ENCODE assay signal across 26 cellular contexts in genomic region chr5:44645502-44645901, GRCh38.
"Had no signal": no experiment of that assay in that cellular context is flagged by ENCODE, and none has a peak within 500 bp of the region (broad histone marks: within the 10 kb centered on the region; RNA-seq: fewer than 3 reads in every experiment).

No MANE protein-coding gene starts in this region.

- H3K9me3 Mint-ChIP-seq: activated B cell treated with CpG ODN at 0.5 μM for 24 hours; activated naive CD4-positive, alpha-beta T cell treated with anti-CD3 and anti-CD28 coated beads for 36 hours; activated T-cell treated with anti-CD3 and anti-CD28 coated beads, Interleukin-2, amount 50 U/mL, for 24 hours; IgD-negative memory B cell; T-helper 1 cell treated with Interleukin-12 subunit alpha and Interleukin-12 subunit beta and Interleukin-4 antibody, amounts not matched to agents 30 μg/mL and 1 μg/mL, for 36 hours had no signal

- H3K4me2 ChIP-seq: KMS-11 had no signal

- H3K36me3 ChIP-seq: brain microvascular endothelial cell, MG63 had no signal

- H3K36me3 Mint-ChIP-seq: activated CD8-positive, alpha-beta memory T cell treated with anti-CD3 and anti-CD28 coated beads, Interleukin-2, amount 10 ng/mL, durations not matched to agents 7 days and 5 days; activated naive CD8-positive, alpha-beta T cell; IgD-negative memory B cell had no signal

- DNase-seq: activated B cell treated with CpG ODN at 0.5 μM for 24 hours; activated CD4-positive, alpha-beta T cell treated with anti-CD3 and anti-CD28 coated beads for 1 hour; activated CD4-positive, alpha-beta T cell treated with anti-CD3 and anti-CD28 coated beads, Interleukin-2, amount 10 ng/mL, durations not matched to agents 24 days and 14 days; activated CD4-positive, alpha-beta T cell treated with anti-CD3 and anti-CD28 coated beads, Interleukin-2, amount 50 U/mL, for 48 hours; activated CD8-positive, alpha-beta memory T cell treated with anti-CD3 and anti-CD28 coated beads, Interleukin-2, amount 10 ng/mL, durations not matched to agents 7 days and 5 days; activated effector memory CD4-positive, alpha-beta T cell treated with anti-CD3 and anti-CD28 coated beads, Interleukin-2, amount 50 U/mL, for 16 hours; activated naive CD4-positive, alpha-beta T cell treated with anti-CD3 and anti-CD28 coated beads for 36 hours; activated T-cell treated with anti-CD3 and anti-CD28 coated beads, Interleukin-2, amount 50 U/mL, for 24 hours; amygdala; brain microvascular endothelial cell; MG63; NCI-H1105; NCI-H1436; NCI-H1694 treated with DMSO at 0.1 percent for 48 hours; NCI-H2029 treated with DMSO at 0.1 percent for 48 hours; NCI-H345; NCI-H510A; NCI-H526 treated with DMSO at 0.1 percent for 48 hours; NK-92 treated with Interleukin-12 subunit alpha and Interleukin-12 subunit beta, amount 100 ng/mL, for 24 hours; OCI-M1; RPMI8226 had no signal

- H3K9me3 ChIP-seq: MG63 had no signal

- H3K27ac ChIP-seq: brain microvascular endothelial cell, KMS-11 had no signal

- H3K4me3 ChIP-seq: MG63 had no signal

- H3K27ac Mint-ChIP-seq: activated B cell treated with CpG ODN at 0.5 μM for 24 hours; activated CD4-positive, alpha-beta T cell treated with anti-CD3 and anti-CD28 coated beads, Interleukin-2, amount 10 ng/mL, durations not matched to agents 24 days and 14 days; activated CD8-positive, alpha-beta memory T cell treated with anti-CD3 and anti-CD28 coated beads, Interleukin-2, amount 10 ng/mL, durations not matched to agents 7 days and 5 days; activated naive CD4-positive, alpha-beta T cell treated with anti-CD3 and anti-CD28 coated beads for 36 hours; activated naive CD8-positive, alpha-beta T cell; activated T-cell treated with anti-CD3 and anti-CD28 coated beads, Interleukin-2, amount 50 U/mL, for 24 hours; IgD-negative memory B cell; T-helper 1 cell treated with Interleukin-12 subunit alpha and Interleukin-12 subunit beta and Interleukin-4 antibody, amounts not matched to agents 30 μg/mL and 1 μg/mL, for 36 hours had no signal

- H3K4me3 Mint-ChIP-seq: activated B cell treated with CpG ODN at 0.5 μM for 24 hours; activated CD4-positive, alpha-beta T cell treated with anti-CD3 and anti-CD28 coated beads, Interleukin-2, amount 10 ng/mL, durations not matched to agents 24 days and 14 days; activated CD8-positive, alpha-beta memory T cell treated with anti-CD3 and anti-CD28 coated beads, Interleukin-2, amount 10 ng/mL, durations not matched to agents 7 days and 5 days; activated naive CD4-positive, alpha-beta T cell treated with anti-CD3 and anti-CD28 coated beads for 36 hours; activated naive CD8-positive, alpha-beta T cell; activated T-cell treated with anti-CD3 and anti-CD28 coated beads, Interleukin-2, amount 50 U/mL, for 24 hours; IgD-negative memory B cell; T-helper 1 cell treated with Interleukin-12 subunit alpha and Interleukin-12 subunit beta and Interleukin-4 antibody, amounts not matched to agents 30 μg/mL and 1 μg/mL, for 36 hours had no signal

- H3K4me1 Mint-ChIP-seq: activated B cell treated with CpG ODN at 0.5 μM for 24 hours; activated CD4-positive, alpha-beta T cell treated with anti-CD3 and anti-CD28 coated beads, Interleukin-2, amount 10 ng/mL, durations not matched to agents 24 days and 14 days; activated CD8-positive, alpha-beta memory T cell treated with anti-CD3 and anti-CD28 coated beads, Interleukin-2, amount 10 ng/mL, durations not matched to agents 7 days and 5 days; IgD-negative memory B cell had no signal

- H3K27me3 Mint-ChIP-seq: activated B cell treated with CpG ODN at 0.5 μM for 24 hours; activated CD4-positive, alpha-beta T cell treated with anti-CD3 and anti-CD28 coated beads, Interleukin-2, amount 10 ng/mL, durations not matched to agents 24 days and 14 days; activated CD8-positive, alpha-beta memory T cell treated with anti-CD3 and anti-CD28 coated beads, Interleukin-2, amount 10 ng/mL, durations not matched to agents 7 days and 5 days; activated naive CD8-positive, alpha-beta T cell; activated T-cell treated with anti-CD3 and anti-CD28 coated beads, Interleukin-2, amount 50 U/mL, for 24 hours; IgD-negative memory B cell had no signal

- ATAC-seq: activated CD8-positive, alpha-beta memory T cell treated with anti-CD3 and anti-CD28 coated beads, Interleukin-2, amount 10 ng/mL, durations not matched to agents 7 days and 5 days; Panc1 had no signal

- H3K27me3 ChIP-seq: brain microvascular endothelial cell, MG63 had no signal

- H3K9ac ChIP-seq: KMS-11 had no signal
